In the genomic region with DNA sequence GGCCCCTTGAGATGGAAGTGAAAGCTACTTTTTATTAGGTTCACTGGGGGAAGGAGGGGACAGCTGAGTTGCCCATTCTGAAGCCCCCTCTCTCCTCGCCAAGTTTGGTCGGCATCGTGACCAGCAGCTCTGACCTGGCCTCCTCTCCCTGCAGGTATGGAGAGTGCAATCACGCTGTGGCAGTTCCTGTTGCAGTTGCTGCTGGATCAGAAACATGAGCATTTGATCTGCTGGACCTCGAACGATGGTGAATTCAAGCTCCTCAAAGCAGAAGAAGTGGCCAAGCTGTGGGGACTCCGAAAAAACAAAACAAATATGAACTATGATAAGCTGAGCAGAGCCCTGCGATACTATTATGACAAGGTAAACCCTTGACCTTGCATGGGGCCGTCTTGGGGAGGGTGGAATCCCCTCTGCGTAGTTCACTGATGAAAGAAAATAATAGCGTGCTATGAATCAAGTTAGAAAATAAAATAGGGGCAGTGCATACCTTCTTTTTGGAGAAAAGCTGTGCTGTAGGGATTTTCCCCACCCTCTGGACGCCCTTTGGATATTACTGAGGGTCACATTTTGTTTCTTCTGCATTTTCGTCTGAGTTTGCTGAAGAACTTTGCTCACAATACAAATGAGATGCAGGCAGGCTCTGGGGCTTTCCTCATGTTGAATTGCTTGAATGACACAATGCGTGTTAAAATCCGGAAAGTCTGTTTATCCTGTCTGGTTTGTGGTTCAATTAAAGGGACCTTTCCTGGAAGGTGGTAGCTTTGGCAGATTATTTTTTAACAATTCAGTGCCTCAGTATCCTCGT, we compare ENCODE assay signal across 18 cellular contexts. TPM values are rescaled to one million over a fixed set of nuclear protein-coding genes. Genes with fewer than 3 reads are reported as not detected.
DNase-seq lines count a peak whose midpoint lies in the region; ATAC-seq and TF ChIP-seq lines count a peak whose summit lies in the region.
"Had no signal": no experiment of that assay in that cellular context is flagged by ENCODE, and none has a peak within 500 bp of the region (broad histone marks: within the 10 kb centered on the region; RNA-seq: fewer than 3 reads in every experiment).

No MANE protein-coding gene starts in this region.

- peaks cover 32% of the 10 kb centered on the region for H3K27me3 Mint-ChIP-seq in endothelial cell (ENCODE audit: unreplicated experiment)
- H3K27me3 Mint-ChIP-seq: stimulated activated naive CD8-positive, alpha-beta T cell treated with anti-CD3 and anti-CD28 coated beads, Interleukin-15, Interleukin-2, amounts not matched to agents 100 ng/mL and 50 ng/mL, for 24 hours had no signal

- peaks cover 91% of the 10 kb centered on the region for H3K36me3 Mint-ChIP-seq in endothelial cell (ENCODE audit: low read depth, unreplicated experiment)

- no peak for TF ChIP-seq CTCF in RWPE1 (conservative IDR thresholded peaks at IDR 0.05; ENCODE audit: low read depth)
- no peak for TF ChIP-seq CTCF in endothelial cell (IDR thresholded peaks at IDR 0.05; ENCODE audit: unreplicated experiment)
- no peak for TF ChIP-seq CTCF in WERI-Rb-1 (IDR thresholded peaks at IDR 0.05; ENCODE audit: low read depth, low read length)

- no peaks in the 10 kb centered on the region for H3K27me3 ChIP-seq in WERI-Rb-1 (ENCODE audit: insufficient read depth, low read depth, severe bottlenecking)
- H3K27me3 ChIP-seq: dorsolateral prefrontal cortex had no signal

- POLR2A ChIA-PET in RWPE1 (lab: Yijun Ruan, JAX; ENCODE audit: low non-redundant PET), result no interaction called here

- CTCF ChIA-PET in RWPE1 (lab: Yijun Ruan, JAX), result interaction anchor here (0.7 kb wide), 1 partner anchor 8 kb away, joined by 5 read pairs; no protein-coding TSS in a partner anchor

- no peak overlapping the region for H3K4me3 ChIP-seq in WERI-Rb-1 (ENCODE audit: low read depth, low read length)
- H3K4me3 ChIP-seq: dorsolateral prefrontal cortex, skin epidermis had no signal

- no peak for DNase-seq in activated CD4-positive, CD25-positive, alpha-beta regulatory T cell treated with anti-CD3 and anti-CD28 coated beads, Interleukin-2, amount 50 U/mL, for 72 hours
- no peak for DNase-seq in RWPE1 (ENCODE audit: low spot score)
- DNase-seq in endothelial cell (ENCODE audit: low spot score), result no peak
- DNase-seq in stimulated activated CD8-positive, alpha-beta memory T cell treated with anti-CD3 and anti-CD28 coated beads, Interleukin-4, amount 100 ng/mL, for 48 hours, result peak; percentile 14
- no peak for DNase-seq in stimulated activated CD4-positive, alpha-beta T cell treated with anti-CD3 and anti-CD28 coated beads, Interleukin-2, amount 100 ng/mL, for 24 hours
- no peak for DNase-seq in WERI-Rb-1
- no peak for DNase-seq in stimulated activated CD4-positive, alpha-beta T cell treated with anti-CD3 and anti-CD28 coated beads, Interleukin-4, amount 100 ng/mL, for 24 hours
- DNase-seq: activated CD4-positive, alpha-beta T cell treated with anti-CD3 and anti-CD28 coated beads, Interleukin-2, amount 50 U/mL, for 48 hours; activated naive CD4-positive, alpha-beta T cell; dorsolateral prefrontal cortex; EL; left ventricle myocardium superior; NCI-H1048 had no signal

- peak; percentile 60 to 77 for ATAC-seq in activated CD4-positive, CD25-positive, alpha-beta regulatory T cell treated with anti-CD3 and anti-CD28 coated beads, Interleukin-2, amount 50 U/mL, for 24 hours
- ATAC-seq: left ventricle myocardium superior had no signal

- H3K9me3 Mint-ChIP-seq in endothelial cell (ENCODE audit: unreplicated experiment), result no peaks in the 10 kb centered on the region
- H3K9me3 Mint-ChIP-seq: neural crest cell; stimulated activated naive CD8-positive, alpha-beta T cell treated with anti-CD3 and anti-CD28 coated beads, Interleukin-15, Interleukin-2, amounts not matched to agents 100 ng/mL and 50 ng/mL, for 24 hours had no signal

- H3K36me3 ChIP-seq in WERI-Rb-1, result no peaks in the 10 kb centered on the region

- no peak overlapping the region for H3K27ac Mint-ChIP-seq in endothelial cell (ENCODE audit: unreplicated experiment)
- H3K27ac Mint-ChIP-seq: stimulated activated naive CD8-positive, alpha-beta T cell treated with anti-CD3 and anti-CD28 coated beads, Interleukin-15, Interleukin-2, amounts not matched to agents 100 ng/mL and 50 ng/mL, for 24 hours had no signal

- no peaks in the 10 kb centered on the region for H3K9me3 ChIP-seq in WERI-Rb-1 (ENCODE audit: severe bottlenecking)

- H3K27ac ChIP-seq in RWPE1 (peak overlapping the region; percentile 100), WERI-Rb-1 (no peak overlapping the region)
- H3K27ac ChIP-seq: 22Rv1 had no signal

- H3K4me1 Mint-ChIP-seq in endothelial cell (ENCODE audit: unreplicated experiment), result peaks cover 59% of the 10 kb centered on the region
- H3K4me1 Mint-ChIP-seq: neural crest cell had no signal

- peak overlapping the region; percentile 29 for H3K4me3 Mint-ChIP-seq in endothelial cell (ENCODE audit: unreplicated experiment)
- H3K4me3 Mint-ChIP-seq: neural crest cell; stimulated activated naive CD8-positive, alpha-beta T cell treated with anti-CD3 and anti-CD28 coated beads, Interleukin-15, Interleukin-2, amounts not matched to agents 100 ng/mL and 50 ng/mL, for 24 hours had no signal

RNA-seq across cellular contexts. Expression of gene ELK3, which starts 29.4 kb away (rescaled TPM):
- total RNA-seq in endothelial cell (ENCODE audit: unreplicated experiment), result 294 TPM
